ENCODE assay signal across 1 cellular context in genomic region chr17:17041571-17042380, GRCh38.
TF ChIP-seq lines count a peak whose summit lies in the region.

No MANE protein-coding gene starts in this region.

TF ChIP-seq in K562, 482 proteins besides CTCF, POLR2A, EP300 and RAD21 (continued from another document):
- TF ChIP-seq HBP1 (CRISPR knock-in tag; IDR thresholded peaks at IDR 0.05) (no peak), KAT7 (CRISPR knock-in tag; IDR thresholded peaks at IDR 0.05; ENCODE audit: borderline replicate concordance) (peak; percentile 62; the same call in 1 of the 2 replicates), NEUROD1 (IDR thresholded peaks at IDR 0.05; ENCODE audit: borderline replicate concordance, low read depth, low read length, partially characterized antibody) (peak; percentile 85), NFIC (IDR thresholded peaks at IDR 0.05) (no peak; the same call in 1 of the 2 replicates), MNT (conservative IDR thresholded peaks at IDR 0.05) (peak in 1 of 2 experiments; percentile 49; a peak in 1 of 4 replicates), ZNF551 (CRISPR knock-in tag; IDR thresholded peaks at IDR 0.05) (no peak), LCOR (CRISPR knock-in tag; IDR thresholded peaks at IDR 0.05) (no peak), SNIP1 (IDR thresholded peaks at IDR 0.05; ENCODE audit: low read depth) (peak; percentile 70; the same call in 1 of the 2 replicates), NR2C1 (IDR thresholded peaks at IDR 0.05) (no peak), NR2C1 (tag; IDR thresholded peaks at IDR 0.05) (no peak), BCOR (IDR thresholded peaks at IDR 0.05) (peak; percentile 84), CREM (IDR thresholded peaks at IDR 0.05; ENCODE audit: low read depth) (peak; percentile 65), SMARCE1 (IDR thresholded peaks at IDR 0.05) (0 out of 2 replicates have a peak, but pooled peaks have one; percentile 31), HDAC1 (IDR thresholded peaks at IDR 0.05) (peak in 1 of 2 experiments; percentile 40; a peak in 1 of 4 replicates), MBD2 (IDR thresholded peaks at IDR 0.05; ENCODE audit: borderline replicate concordance, low read depth) (peak; percentile 91), RBFOX2 (IDR thresholded peaks at IDR 0.05; ENCODE audit: low read depth, low read length) (0 out of 2 replicates have a peak, but pooled peaks have one; percentile 35), TBP (optimal IDR thresholded peaks at IDR 0.05; ENCODE audit: low read depth, low read length) (peak; percentile 12), ZNF121 (CRISPR knock-in tag; conservative IDR thresholded peaks at IDR 0.05) (no peak), KDM1A (IDR thresholded peaks at IDR 0.05) (peak; percentile 51 to 85; a peak in 3 of 4 replicates), RBBP5 (IDR thresholded peaks at IDR 0.05; ENCODE audit: borderline replicate concordance, insufficient read depth, low read length, poor library complexity, severe bottlenecking) (no peak), CBX1 (IDR thresholded peaks at IDR 0.05; ENCODE audit: low read depth) (0 out of 2 replicates have a peak, but pooled peaks have one; percentile 33), DPF2 (IDR thresholded peaks at IDR 0.05) (peak; percentile 25; the same call in 1 of the 2 replicates), MEIS2 (IDR thresholded peaks at IDR 0.05; ENCODE audit: partially characterized antibody) (peak; percentile 70), POLR3G (IDR thresholded peaks at IDR 0.05; ENCODE audit: extremely low read depth, insufficient read length, insufficient replicate concordance) (no peak), HEY1 (CRISPR knock-in tag; IDR thresholded peaks at IDR 0.05; ENCODE audit: borderline replicate concordance) (no peak), KAT8 (IDR thresholded peaks at IDR 0.05; ENCODE audit: low read depth) (no peak), ATF3 (IDR thresholded peaks at IDR 0.05) (peak; percentile 44; the same call in 1 of the 2 replicates), ATF3 (CRISPR knock-in tag; conservative IDR thresholded peaks at IDR 0.05) (no peak), KDM2B (CRISPR knock-in tag; IDR thresholded peaks at IDR 0.05) (0 out of 2 replicates have a peak, but pooled peaks have one; percentile 25), RB1 (IDR thresholded peaks at IDR 0.05; ENCODE audit: low read depth) (peak; percentile 80; the same call in 1 of the 2 replicates), POLR2G (IDR thresholded peaks at IDR 0.05; ENCODE audit: low read depth, low read length) (peak; percentile 54; the same call in 1 of the 2 replicates), CTBP1 (IDR thresholded peaks at IDR 0.05; ENCODE audit: borderline replicate concordance) (peak; percentile 52; the same call in 1 of the 2 replicates), ZKSCAN8 (CRISPR knock-in tag; IDR thresholded peaks at IDR 0.05) (peak; percentile 91), GABPB1 (CRISPR knock-in tag; IDR thresholded peaks at IDR 0.05) (peak; percentile 58; the same call in 1 of the 2 replicates), ZNF507 (tag; conservative IDR thresholded peaks at IDR 0.05) (no peak), NR2C2 (CRISPR knock-in tag; IDR thresholded peaks at IDR 0.05) (no peak), NR2C2 (tag; IDR thresholded peaks at IDR 0.05) (peak; percentile 24; the same call in 1 of the 2 replicates), SP2 (IDR thresholded peaks at IDR 0.05; ENCODE audit: extremely low read depth, low read depth, low read length, poor library complexity, severe bottlenecking) (peak; percentile 71), CXXC5 (CRISPR knock-in tag; IDR thresholded peaks at IDR 0.05) (peak; percentile 61), SP1 (CRISPR knock-in tag; IDR thresholded peaks at IDR 0.05) (peak; percentile 57), CHD2 (IDR thresholded peaks at IDR 0.05; ENCODE audit: low read depth, low read length) (peak; percentile 70), PHF8 (IDR thresholded peaks at IDR 0.05; ENCODE audit: borderline replicate concordance, low read length) (0 out of 2 replicates have a peak, but pooled peaks have one; percentile 12), ESRRA (IDR thresholded peaks at IDR 0.05; ENCODE audit: borderline replicate concordance, low read depth) (peak; percentile 55; the same call in 1 of the 2 replicates), NR1H2 (CRISPR knock-in tag; IDR thresholded peaks at IDR 0.05) (no peak)
- TF ChIP-seq, protein P1, sequence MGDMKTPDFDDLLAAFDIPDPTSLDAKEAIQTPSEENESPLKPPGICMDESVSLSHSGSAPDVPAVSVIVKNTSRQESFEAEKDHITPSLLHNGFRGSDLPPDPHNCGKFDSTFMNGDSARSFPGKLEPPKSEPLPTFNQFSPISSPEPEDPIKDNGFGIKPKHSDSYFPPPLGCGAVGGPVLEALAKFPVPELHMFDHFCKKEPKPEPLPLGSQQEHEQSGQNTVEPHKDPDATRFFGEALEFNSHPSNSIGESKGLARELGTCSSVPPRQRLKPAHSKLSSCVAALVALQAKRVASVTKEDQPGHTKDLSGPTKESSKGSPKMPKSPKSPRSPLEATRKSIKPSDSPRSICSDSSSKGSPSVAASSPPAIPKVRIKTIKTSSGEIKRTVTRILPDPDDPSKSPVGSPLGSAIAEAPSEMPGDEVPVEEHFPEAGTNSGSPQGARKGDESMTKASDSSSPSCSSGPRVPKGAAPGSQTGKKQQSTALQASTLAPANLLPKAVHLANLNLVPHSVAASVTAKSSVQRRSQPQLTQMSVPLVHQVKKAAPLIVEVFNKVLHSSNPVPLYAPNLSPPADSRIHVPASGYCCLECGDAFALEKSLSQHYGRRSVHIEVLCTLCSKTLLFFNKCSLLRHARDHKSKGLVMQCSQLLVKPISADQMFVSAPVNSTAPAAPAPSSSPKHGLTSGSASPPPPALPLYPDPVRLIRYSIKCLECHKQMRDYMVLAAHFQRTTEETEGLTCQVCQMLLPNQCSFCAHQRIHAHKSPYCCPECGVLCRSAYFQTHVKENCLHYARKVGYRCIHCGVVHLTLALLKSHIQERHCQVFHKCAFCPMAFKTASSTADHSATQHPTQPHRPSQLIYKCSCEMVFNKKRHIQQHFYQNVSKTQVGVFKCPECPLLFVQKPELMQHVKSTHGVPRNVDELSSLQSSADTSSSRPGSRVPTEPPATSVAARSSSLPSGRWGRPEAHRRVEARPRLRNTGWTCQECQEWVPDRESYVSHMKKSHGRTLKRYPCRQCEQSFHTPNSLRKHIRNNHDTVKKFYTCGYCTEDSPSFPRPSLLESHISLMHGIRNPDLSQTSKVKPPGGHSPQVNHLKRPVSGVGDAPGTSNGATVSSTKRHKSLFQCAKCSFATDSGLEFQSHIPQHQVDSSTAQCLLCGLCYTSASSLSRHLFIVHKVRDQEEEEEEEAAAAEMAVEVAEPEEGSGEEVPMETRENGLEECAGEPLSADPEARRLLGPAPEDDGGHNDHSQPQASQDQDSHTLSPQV (IDR thresholded peaks at IDR 0.05) = no peak
- TF ChIP-seq, protein P2, sequence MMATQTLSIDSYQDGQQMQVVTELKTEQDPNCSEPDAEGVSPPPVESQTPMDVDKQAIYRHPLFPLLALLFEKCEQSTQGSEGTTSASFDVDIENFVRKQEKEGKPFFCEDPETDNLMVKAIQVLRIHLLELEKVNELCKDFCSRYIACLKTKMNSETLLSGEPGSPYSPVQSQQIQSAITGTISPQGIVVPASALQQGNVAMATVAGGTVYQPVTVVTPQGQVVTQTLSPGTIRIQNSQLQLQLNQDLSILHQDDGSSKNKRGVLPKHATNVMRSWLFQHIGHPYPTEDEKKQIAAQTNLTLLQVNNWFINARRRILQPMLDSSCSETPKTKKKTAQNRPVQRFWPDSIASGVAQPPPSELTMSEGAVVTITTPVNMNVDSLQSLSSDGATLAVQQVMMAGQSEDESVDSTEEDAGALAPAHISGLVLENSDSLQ (IDR thresholded peaks at IDR 0.05) = peak; percentile 98
- TF ChIP-seq, protein P3, sequence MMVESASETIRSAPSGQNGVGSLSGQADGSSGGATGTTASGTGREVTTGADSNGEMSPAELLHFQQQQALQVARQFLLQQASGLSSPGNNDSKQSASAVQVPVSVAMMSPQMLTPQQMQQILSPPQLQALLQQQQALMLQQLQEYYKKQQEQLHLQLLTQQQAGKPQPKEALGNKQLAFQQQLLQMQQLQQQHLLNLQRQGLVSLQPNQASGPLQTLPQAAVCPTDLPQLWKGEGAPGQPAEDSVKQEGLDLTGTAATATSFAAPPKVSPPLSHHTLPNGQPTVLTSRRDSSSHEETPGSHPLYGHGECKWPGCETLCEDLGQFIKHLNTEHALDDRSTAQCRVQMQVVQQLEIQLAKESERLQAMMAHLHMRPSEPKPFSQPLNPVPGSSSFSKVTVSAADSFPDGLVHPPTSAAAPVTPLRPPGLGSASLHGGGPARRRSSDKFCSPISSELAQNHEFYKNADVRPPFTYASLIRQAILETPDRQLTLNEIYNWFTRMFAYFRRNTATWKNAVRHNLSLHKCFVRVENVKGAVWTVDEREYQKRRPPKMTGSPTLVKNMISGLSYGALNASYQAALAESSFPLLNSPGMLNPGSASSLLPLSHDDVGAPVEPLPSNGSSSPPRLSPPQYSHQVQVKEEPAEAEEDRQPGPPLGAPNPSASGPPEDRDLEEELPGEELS (CRISPR knock-in tag; IDR thresholded peaks at IDR 0.05; ENCODE audit: borderline replicate concordance) = no peak
- TF ChIP-seq, protein P4, sequence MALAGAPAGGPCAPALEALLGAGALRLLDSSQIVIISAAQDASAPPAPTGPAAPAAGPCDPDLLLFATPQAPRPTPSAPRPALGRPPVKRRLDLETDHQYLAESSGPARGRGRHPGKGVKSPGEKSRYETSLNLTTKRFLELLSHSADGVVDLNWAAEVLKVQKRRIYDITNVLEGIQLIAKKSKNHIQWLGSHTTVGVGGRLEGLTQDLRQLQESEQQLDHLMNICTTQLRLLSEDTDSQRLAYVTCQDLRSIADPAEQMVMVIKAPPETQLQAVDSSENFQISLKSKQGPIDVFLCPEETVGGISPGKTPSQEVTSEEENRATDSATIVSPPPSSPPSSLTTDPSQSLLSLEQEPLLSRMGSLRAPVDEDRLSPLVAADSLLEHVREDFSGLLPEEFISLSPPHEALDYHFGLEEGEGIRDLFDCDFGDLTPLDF (CRISPR knock-in tag; IDR thresholded peaks at IDR 0.05) = no peak
